ENCODE assay signal across 19 cellular contexts in the genomic region with DNA sequence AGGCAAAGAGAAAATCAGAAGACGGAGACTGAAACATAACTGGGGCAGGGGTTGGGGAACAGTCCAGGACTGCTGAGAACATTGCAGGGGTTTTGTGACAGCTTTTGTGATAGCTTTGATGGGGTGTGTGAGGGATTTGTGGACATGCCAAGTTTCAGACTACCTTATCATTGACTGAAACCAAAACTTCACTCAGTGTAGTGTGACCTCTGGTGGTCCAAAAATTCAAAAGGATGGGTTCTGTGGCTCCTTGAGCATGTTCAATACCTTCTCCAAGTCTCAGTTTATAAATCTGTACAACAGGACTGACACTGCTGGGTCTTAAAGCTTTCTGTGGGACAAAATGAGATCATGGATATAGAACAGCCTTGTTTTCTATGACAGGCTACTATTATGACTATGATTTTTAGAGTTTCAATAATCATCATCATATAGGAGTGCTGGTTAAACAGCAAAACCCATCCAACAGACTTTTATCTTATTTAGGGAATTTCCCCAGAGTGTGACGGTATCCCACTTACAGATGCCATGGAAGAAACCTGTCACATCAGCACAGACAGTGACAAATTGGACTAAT.
DNase-seq lines count a peak whose midpoint lies in the region; ATAC-seq and TF ChIP-seq lines count a peak whose summit lies in the region.
"Had no signal": no experiment of that assay in that cellular context is flagged by ENCODE, and none has a peak within 500 bp of the region (broad histone marks: within the 10 kb centered on the region; RNA-seq: fewer than 3 reads in every experiment).

No MANE protein-coding gene starts in this region.

- in situ Hi-C loops in GM13976 (cut with MboI; ENCODE audit: low sequenced_read_pairs, unreplicated experiment) = no loop called here

- no peaks in the 10 kb centered on the region for H3K4me1 Mint-ChIP-seq in activated naive CD8-positive, alpha-beta T cell treated with anti-CD3 and anti-CD28 coated beads, Interleukin-2, amount 50 U/mL, for 24 hours
- H3K4me1 Mint-ChIP-seq in mesothelial cell of epicardium = peaks cover 24% of the 10 kb centered on the region
- H3K4me1 Mint-ChIP-seq: B cell, memory B cell had no signal

- peak; percentile 58 for ATAC-seq in HG02885 (IDR thresholded peaks at IDR 0.05; ENCODE audit: poor library complexity, unreplicated experiment)
- ATAC-seq in activated naive CD8-positive, alpha-beta T cell treated with anti-CD3 and anti-CD28 coated beads, Interleukin-2, amount 50 U/mL, for 24 hours = peak; percentile 38
- no peak for ATAC-seq in GM21786 (IDR thresholded peaks at IDR 0.05; ENCODE audit: unreplicated experiment)
- no peak for ATAC-seq in GM21528 (IDR thresholded peaks at IDR 0.05; ENCODE audit: low FRiP score, unreplicated experiment)
- ATAC-seq: body of pancreas; effector memory CD8-positive, alpha-beta T cell had no signal

- H3K27ac Mint-ChIP-seq in activated naive CD8-positive, alpha-beta T cell treated with anti-CD3 and anti-CD28 coated beads, Interleukin-2, amount 50 U/mL, for 24 hours = no peak overlapping the region
- H3K27ac Mint-ChIP-seq in mesothelial cell of epicardium = no peak overlapping the region
- H3K27ac Mint-ChIP-seq: B cell; effector memory CD8-positive, alpha-beta T cell; memory B cell had no signal

- DNase-seq in GM12865 (ENCODE audit: low read depth) (peak; percentile 19), myocyte (ENCODE audit: low read depth) (peak; percentile 7), GM13976 (ENCODE audit: low spot score) (no peak), mesothelial cell of epicardium (ENCODE audit: low spot score in 2 of 2, unreplicated experiment in 2 of 2) (no peak)
- DNase-seq in activated naive CD8-positive, alpha-beta T cell treated with anti-CD3 and anti-CD28 coated beads, Interleukin-2, amount 50 U/mL, for 24 hours = no peak
- DNase-seq: activated CD8-positive, alpha-beta memory T cell treated with anti-CD3 and anti-CD28 coated beads for 24 hours; DMS53; effector memory CD8-positive, alpha-beta T cell; foreskin fibroblast; MV-4-11; NK-92 treated with Interleukin-12 subunit alpha and Interleukin-12 subunit beta, amount 100 ng/mL, for 24 hours; ovary; spleen had no signal

- no peak overlapping the region for H3K4me3 Mint-ChIP-seq in activated naive CD8-positive, alpha-beta T cell treated with anti-CD3 and anti-CD28 coated beads, Interleukin-2, amount 50 U/mL, for 24 hours
- no peak overlapping the region for H3K4me3 Mint-ChIP-seq in mesothelial cell of epicardium
- H3K4me3 Mint-ChIP-seq: B cell; effector memory CD8-positive, alpha-beta T cell; memory B cell had no signal

- no peaks in the 10 kb centered on the region for H3K9me3 Mint-ChIP-seq in activated naive CD8-positive, alpha-beta T cell treated with anti-CD3 and anti-CD28 coated beads, Interleukin-2, amount 50 U/mL, for 24 hours
- no peaks in the 10 kb centered on the region for H3K9me3 Mint-ChIP-seq in mesothelial cell of epicardium
- H3K9me3 Mint-ChIP-seq: effector memory CD8-positive, alpha-beta T cell; memory B cell had no signal

- H3K4me3 ChIP-seq in GM12865 (ENCODE audit: low read depth, low read length) = no peak overlapping the region
- H3K4me3 ChIP-seq: body of pancreas, ovary, spleen had no signal

- no peaks in the 10 kb centered on the region for H3K36me3 Mint-ChIP-seq in activated naive CD8-positive, alpha-beta T cell treated with anti-CD3 and anti-CD28 coated beads, Interleukin-2, amount 50 U/mL, for 24 hours (ENCODE audit: low read depth)
- no peaks in the 10 kb centered on the region for H3K36me3 Mint-ChIP-seq in mesothelial cell of epicardium
- H3K36me3 Mint-ChIP-seq: memory B cell had no signal

- TF ChIP-seq CTCF in GM12865 (IDR thresholded peaks at IDR 0.05; ENCODE audit: insufficient read depth, low read depth, low read length, missing control alignments) (no peak), GM13976 (IDR thresholded peaks at IDR 0.05; ENCODE audit: borderline replicate concordance, control extremely low read depth, extremely low read depth, insufficient read depth, missing control alignments) (no peak), mesothelial cell of epicardium (IDR thresholded peaks at IDR 0.05; ENCODE audit: unreplicated experiment) (no peak)

- peaks cover 4% of the 10 kb centered on the region for H3K27me3 Mint-ChIP-seq in activated naive CD8-positive, alpha-beta T cell treated with anti-CD3 and anti-CD28 coated beads, Interleukin-2, amount 50 U/mL, for 24 hours
- no peaks in the 10 kb centered on the region for H3K27me3 Mint-ChIP-seq in mesothelial cell of epicardium (ENCODE audit: low read depth)

Comparison
In these comparisons a context has a peak if more than half of its experiments do, and no peak if none do; other contexts are left out.
1. DNase-seq: peak in GM12865 (single experiment) and myocyte (single experiment); none in activated naive CD8-positive, alpha-beta T cell treated with anti-CD3 and anti-CD28 coated beads, Interleukin-2, amount 50 U/mL, for 24 hours (single experiment), GM13976 (single experiment) and mesothelial cell of epicardium (0 of 2).
2. ATAC-seq: peak in HG02885 (single experiment) and activated naive CD8-positive, alpha-beta T cell treated with anti-CD3 and anti-CD28 coated beads, Interleukin-2, amount 50 U/mL, for 24 hours (single experiment); none in GM21786 (single experiment) and GM21528 (single experiment).